13 cellular contexts compared by ENCODE assay signal in genomic region chr19:48413879-48414623, GRCh38. TPM values are rescaled to one million over a fixed set of nuclear protein-coding genes. Genes with fewer than 3 reads are reported as not detected.
DNase-seq lines count a peak whose midpoint lies in the region; ATAC-seq, FAIRE-seq and TF ChIP-seq lines count a peak whose summit lies in the region.
"Had no signal": no experiment of that assay in that cellular context is flagged by ENCODE, and none has a peak within 500 bp of the region (broad histone marks: within the 10 kb centered on the region; RNA-seq: fewer than 3 reads in every experiment).

No MANE protein-coding gene starts in this region.

- 75% methylated on average over 20 of the region's 26 CpGs for WGBS in K562 (ENCODE audit: insufficient coverage, low coverage, missing lambda C conversion rate)
- WGBS in mesendoderm (ENCODE audit: extremely low coverage, insufficient coverage, low lambda C conversion rate): no CpG with 5 or more reads among the region's 26 CpGs

- H3K79me2 ChIP-seq in GM23338 (replicated peaks; ENCODE audit: insufficient read depth) (0 out of 2 replicates have a peak, but pooled peaks cover 3% of the 10 kb centered on the region), K562 (ENCODE audit: control insufficient read depth, insufficient read depth, low read length) (peaks cover under 1% of the 10 kb centered on the region; the same call in 1 of the 3 replicates), mesendoderm (ENCODE audit: control insufficient read depth, insufficient read depth, low read length) (no peaks in the 10 kb centered on the region)

- no peaks in the 10 kb centered on the region for H3K79me1 ChIP-seq in mesendoderm (ENCODE audit: low read length)

- H3K4me2 ChIP-seq in GM23338: peak overlapping the region; percentile 74
- no peak overlapping the region for H3K4me2 ChIP-seq in K562 (ENCODE audit: insufficient read depth, low read length)
- peak overlapping the region; percentile 6 for H3K4me2 ChIP-seq in mesendoderm (ENCODE audit: low read length)

- in situ Hi-C loops in K562 (cut with MboI): no loop called here

- H3K4ac ChIP-seq in mesendoderm (ENCODE audit: low read depth, low read length): no peak overlapping the region

- H2BK5ac ChIP-seq in mesendoderm (ENCODE audit: low read length): no peak overlapping the region

- H4K8ac ChIP-seq in mesendoderm (ENCODE audit: low read depth, low read length): no peak overlapping the region

- peak in 1 of 2 experiments; percentile 57; a peak in 2 of 4 replicates for TF ChIP-seq CTCF in GM23338 (conservative IDR thresholded peaks at IDR 0.05; ENCODE audit: low read depth in 2 of 2)
- TF ChIP-seq CTCF in K562 (IDR thresholded peaks at IDR 0.05 in 2 of 3, conservative IDR thresholded peaks at IDR 0.05 in 1 of 3; ENCODE audit: insufficient read depth in 2 of 3, low read depth in 1 of 3, low read length in 3 of 3): no peak

- no peak for TF ChIP-seq POLR2A in K562 (conservative IDR thresholded peaks at IDR 0.05)

- peak overlapping the region; percentile 59 for H3K56ac ChIP-seq in mesendoderm (ENCODE audit: low read length)

- intact Hi-C loops in K562 (cut with micrococcal nuclease): no loop called here

- H3K9me3 Mint-ChIP-seq in GM23338: no peaks in the 10 kb centered on the region; the same call in 2 of the 3 replicates

- no peak for FAIRE-seq in K562 (lab: Jason Lieb, UNC)
- FAIRE-seq: G401.6 had no signal

- no peaks in the 10 kb centered on the region for H3K27me3 ChIP-seq in GM23338 (ENCODE audit: insufficient read depth)
- H3K27me3 ChIP-seq in K562 (ENCODE audit: control insufficient read depth in 2 of 2, insufficient read depth in 2 of 2, low read length in 2 of 2): no peaks in the 10 kb centered on the region
- H3K27me3 ChIP-seq in mesendoderm (ENCODE audit: insufficient read depth, low read length, poor library complexity): no peaks in the 10 kb centered on the region

- H3K4me1 Mint-ChIP-seq in GM23338: peaks cover 18% of the 10 kb centered on the region; the same call in 2 of the 3 replicates

- no peak overlapping the region for H2AK5ac ChIP-seq in mesendoderm (ENCODE audit: low read length)

- no peaks in the 10 kb centered on the region for H3K9me3 ChIP-seq in K562 (replicated peaks; ENCODE audit: control insufficient read depth, insufficient read depth, low read depth, low read length)
- H3K9me3 ChIP-seq: sigmoid colon had no signal

- H4K20me1 ChIP-seq in GM23338 (replicated peaks; ENCODE audit: insufficient read depth) (no peaks in the 10 kb centered on the region; the same call in 1 of the 2 replicates), K562 (replicated peaks; ENCODE audit: control insufficient read depth, insufficient read depth, low read length) (no peaks in the 10 kb centered on the region; the same call in 1 of the 2 replicates)

- no peaks in the 10 kb centered on the region for H3K9me2 ChIP-seq in GM23338 (ENCODE audit: insufficient read depth)

- BruUV-seq in K562 (replicated peaks; lab: Mats Ljungman, UMichigan): no TSS peak

- H3K9ac ChIP-seq in K562 (ENCODE audit: insufficient read depth in 1 of 2, low read depth in 2 of 2, low read length in 2 of 2) (peak overlapping the region in 1 of 2 experiments; percentile 61; a peak in 2 of 4 replicates), mesendoderm (ENCODE audit: low read length) (peak overlapping the region; percentile 11)

- peak overlapping the region; percentile 92 for H3K27ac ChIP-seq in GM23338 (ENCODE audit: low read depth)
- H3K27ac ChIP-seq in K562 (ENCODE audit: extremely low read depth, low read depth, low read length): no peak overlapping the region
- no peak overlapping the region for H3K27ac ChIP-seq in mesendoderm (ENCODE audit: low read depth, low read length)
- H3K27ac ChIP-seq: sigmoid colon had no signal

- H2BK15ac ChIP-seq in mesendoderm (replicated peaks; ENCODE audit: low read depth): no peak overlapping the region

- H3K18ac ChIP-seq in mesendoderm (ENCODE audit: low read length): no peak overlapping the region

- H4K5ac ChIP-seq in mesendoderm (ENCODE audit: low read length): no peak overlapping the region

- peak overlapping the region; percentile 74 for H3K4me3 Mint-ChIP-seq in GM23338

- CTCF ChIA-PET in K562 (lab: Yijun Ruan, JAX; ENCODE audit: low intra/inter-chr PET ratio): no interaction called here

- ATAC-seq in GM23338 (peak; percentile 10), K562 (no peak), HG02642 (IDR thresholded peaks at IDR 0.05; ENCODE audit: poor library complexity, unreplicated experiment) (no peak)

- peak overlapping the region; percentile 90; the same call in 1 of the 2 replicates for H3K27ac Mint-ChIP-seq in GM23338

- H3K27me3 Mint-ChIP-seq in GM23338 (ENCODE audit: insufficient read depth, low read depth, poor library complexity): peaks cover 26% of the 10 kb centered on the region

- no peak overlapping the region for H2BK120ac ChIP-seq in mesendoderm (ENCODE audit: low read depth, low read length)

- H3F3A ChIP-seq in GM23338 (replicated peaks; ENCODE audit: low read depth): peaks cover 10% of the 10 kb centered on the region; the same call in 1 of the 2 replicates

- peaks cover 15% of the 10 kb centered on the region for H3K4me1 ChIP-seq in GM23338 (ENCODE audit: insufficient read depth)
- H3K4me1 ChIP-seq in K562 (replicated peaks in 1 of 2; ENCODE audit: control insufficient read depth in 2 of 2, insufficient read depth in 2 of 2, low read length in 2 of 2): peaks cover 15 to 38% of the 10 kb centered on the region in 2 experiments
- no peaks in the 10 kb centered on the region for H3K4me1 ChIP-seq in mesendoderm (ENCODE audit: control insufficient read depth, low read depth, low read length)

- H3K36me3 ChIP-seq in GM23338 (ENCODE audit: insufficient read depth): peaks cover 11% of the 10 kb centered on the region; the same call in 1 of the 2 replicates
- peaks cover 38% of the 10 kb centered on the region; the same call in 2 of the 3 replicates for H3K36me3 ChIP-seq in K562 (ENCODE audit: control insufficient read depth, insufficient read depth, low read length)
- H3K36me3 ChIP-seq in mesendoderm (ENCODE audit: control insufficient read depth, insufficient read depth, low read length): no peaks in the 10 kb centered on the region
- H3K36me3 ChIP-seq: sigmoid colon had no signal

- TF ChIP-seq EP300 in K562 (IDR thresholded peaks at IDR 0.05; ENCODE audit: low read length): no peak

- POLR2A ChIA-PET in K562 (lab: Yijun Ruan, JAX): interaction anchor here (0.6 to 1.7 kb wide), 7 partner anchors 10 to 32 kb away, joined by 3 to 9 read pairs (median 3); partner anchors contain the start of gene KDELR1

- DNase-seq in AG20443 (ENCODE audit: low spot score) (peak; percentile 49), GM23338 (ENCODE audit: low spot score) (peak; percentile 56), K562 (ENCODE audit: extremely low read depth in 1 of 4, low spot score in 3 of 4) (no peak), mesendoderm (peak; percentile 61), SHP77 treated with DMSO at 0.1 percent for 48 hours (lab: John Stamatoyannopoulos, UW) (no peak), occipital lobe (lab: John Stamatoyannopoulos, UW) (no peak), Ammon's horn (ENCODE audit: low spot score) (no peak)
- DNase-seq: left cardiac atrium, NCI-H82, sigmoid colon had no signal

- peaks cover 12% of the 10 kb centered on the region for H3K36me3 Mint-ChIP-seq in GM23338 (ENCODE audit: low read depth)

- no peak for TF ChIP-seq RAD21 in K562 (CRISPR knock-in tag; conservative IDR thresholded peaks at IDR 0.05 in 1 of 2, IDR thresholded peaks at IDR 0.05 in 1 of 2)

- H3K9me1 ChIP-seq in K562 (ENCODE audit: control insufficient read depth, insufficient read depth, low read length): no peaks in the 10 kb centered on the region

- H3K23ac ChIP-seq in mesendoderm (ENCODE audit: low read length): no peak overlapping the region

- H2AFZ ChIP-seq in GM23338 (no peak overlapping the region), K562 (ENCODE audit: low read depth, low read length) (no peak overlapping the region)

- H3K4me3 ChIP-seq in GM23338 (peak overlapping the region; percentile 47), K562 (no peak overlapping the region), mesendoderm (ENCODE audit: low read length) (no peak overlapping the region)

RNA-seq across cellular contexts. Expression of gene GRIN2D, which starts 20.6 kb away (rescaled TPM):
- 16.5 and 20.0 TPM in 2 replicates for total RNA-seq in GM23338 (2014; rRNA removed; shearing (Covaris generic))
- polyA plus RNA-seq in GM23338 (2016; fragmentation: Nextera tagmentation; extraction: Ambion mirVana): 4.4 and 6.0 TPM in 2 replicates
- 10.1 and 29.7 TPM in 2 replicates for total RNA-seq in K562 (2011; cell fraction: chromatin; rRNA removed; ENCODE audit: low replicate concordance)
- 20.7 and 23.5 TPM in 2 replicates for total RNA-seq in K562 (2011; cell fraction: nucleolus; rRNA removed)
- total RNA-seq in K562 (2011; cell fraction: nucleoplasm; rRNA removed): 16.9 and 17.3 TPM in 2 replicates
- total RNA-seq in K562 (2014; rRNA removed): 4.7 and 5.3 TPM in 2 replicates
- total RNA-seq in K562 (2014; rRNA removed; fragmentation: Illumina TruSeq; extraction: Trizol): 0.86 and 0.98 TPM in 2 replicates
- 1.8 and 2.7 TPM in 2 replicates for total RNA-seq in K562 (2015; rRNA removed; fragmentation: Illumina TruSeq; extraction: Trizol)
- 24.7 and 31.5 TPM in 2 replicates for total RNA-seq in K562 (2021)
- polyA plus RNA-seq in K562 (2011; rRNA removed): 0.95 and 2.5 TPM in 2 replicates
- polyA plus RNA-seq in K562 (2011; cell fraction: cytosol; rRNA removed): 2.4 and 3.0 TPM in 2 replicates
- 10.1 and 14.4 TPM in 2 replicates for polyA plus RNA-seq in K562 (2011; cell fraction: nucleus; rRNA removed)
- polyA plus RNA-seq in K562 (2012): 12.9 and 14.4 TPM in 2 replicates
- polyA plus RNA-seq in K562 (2014; fragmentation: Illumina TruSeq; extraction: Trizol): 7.5 and 12.0 TPM in 2 replicates
- under 1 TPM; 0.32 to 0.55 TPM for polyA plus RNA-seq in K562 (2014; fragmentation: Nextera tagmentation; extraction: Ambion mirVana)
- 5.3 and 5.6 TPM in 2 replicates for polyA plus RNA-seq in K562 (2014; rRNA removed)
- polyA minus RNA-seq in K562 (2011; rRNA and poly(A)+ RNA removed): 1.9 and 2.3 TPM in 2 replicates
- 15.0 and 18.7 TPM in 2 replicates for polyA minus RNA-seq in K562 (2011; cell fraction: cytosol; rRNA and poly(A)+ RNA removed)
- polyA minus RNA-seq in K562 (2011; cell fraction: nucleus; rRNA and poly(A)+ RNA removed): 7.8 and 8.8 TPM in 2 replicates
- polyA plus RNA-seq in mesendoderm (2013, experiment 1 of 2): 2.2 TPM
- polyA plus RNA-seq in mesendoderm (2013, experiment 2 of 2): 2.1 TPM
- total RNA-seq in occipital lobe: 2.5 TPM

RNA-seq across cellular contexts. Expression of gene KDELR1, which starts 22.7 kb away (rescaled TPM):
- 171 and 184 TPM in 2 replicates for total RNA-seq in GM23338 (2014; rRNA removed; shearing (Covaris generic))
- polyA plus RNA-seq in GM23338 (2016; fragmentation: Nextera tagmentation; extraction: Ambion mirVana) (176 and 177 TPM in 2 replicates), K562 (2011; rRNA removed) (82.9 and 185 TPM in 2 replicates), K562 (2014; fragmentation: Illumina TruSeq; extraction: Trizol) (165 and 185 TPM in 2 replicates), K562 (2014; fragmentation: Nextera tagmentation; extraction: Ambion mirVana) (10 to 100 TPM in 1 of 2 experiments, 1 to 10 TPM in 1; 6.1 to 11.1 TPM), K562 (2014; rRNA removed) (75.0 and 76.4 TPM in 2 replicates)
- total RNA-seq in K562 (2011; cell fraction: chromatin; rRNA removed; ENCODE audit: low replicate concordance): 108 and 202 TPM in 2 replicates
- total RNA-seq in K562 (2011; cell fraction: nucleolus; rRNA removed): 194 and 232 TPM in 2 replicates
- 218 and 234 TPM in 2 replicates for total RNA-seq in K562 (2011; cell fraction: nucleoplasm; rRNA removed)
- total RNA-seq in K562 (2014; rRNA removed) (54.2 and 66.1 TPM in 2 replicates), K562 (2014; rRNA removed; fragmentation: Illumina TruSeq; extraction: Trizol) (49.1 and 52.5 TPM in 2 replicates), K562 (2015; rRNA removed; fragmentation: Illumina TruSeq; extraction: Trizol) (58.5 and 60.6 TPM in 2 replicates), K562 (2021) (133 and 138 TPM in 2 replicates), occipital lobe (21.8 TPM)
- polyA plus RNA-seq in K562 (2011; cell fraction: cytosol; rRNA removed): 130 and 145 TPM in 2 replicates
- polyA plus RNA-seq in K562 (2011; cell fraction: nucleus; rRNA removed): 95.0 and 123 TPM in 2 replicates
- polyA plus RNA-seq in K562 (2012): 104 and 182 TPM in 2 replicates
- 42.4 and 68.6 TPM in 2 replicates for polyA minus RNA-seq in K562 (2011; rRNA and poly(A)+ RNA removed)
- 60.7 and 117 TPM in 2 replicates for polyA minus RNA-seq in K562 (2011; cell fraction: cytosol; rRNA and poly(A)+ RNA removed)
- polyA minus RNA-seq in K562 (2011; cell fraction: nucleus; rRNA and poly(A)+ RNA removed): 10.4 and 21.3 TPM in 2 replicates
- polyA plus RNA-seq in mesendoderm (2013, experiment 1 of 2): 243 TPM
- 238 TPM for polyA plus RNA-seq in mesendoderm (2013, experiment 2 of 2)

RNA-seq across cellular contexts. Expression of gene GRWD1, which starts 31.7 kb away (rescaled TPM):
- 58.0 and 64.6 TPM in 2 replicates for total RNA-seq in GM23338 (2014; rRNA removed; shearing (Covaris generic))
- polyA plus RNA-seq in GM23338 (2016; fragmentation: Nextera tagmentation; extraction: Ambion mirVana) (23.2 and 25.8 TPM in 2 replicates), K562 (2011; rRNA removed) (22.2 and 22.4 TPM in 2 replicates), K562 (2014; fragmentation: Illumina TruSeq; extraction: Trizol) (24.5 and 44.3 TPM in 2 replicates), K562 (2014; fragmentation: Nextera tagmentation; extraction: Ambion mirVana) (1 to 10 TPM; 1.5 to 2.6 TPM), K562 (2014; rRNA removed) (51.4 and 55.4 TPM in 2 replicates)
- 26.3 and 57.2 TPM in 2 replicates for total RNA-seq in K562 (2011; cell fraction: chromatin; rRNA removed; ENCODE audit: low replicate concordance)
- total RNA-seq in K562 (2011; cell fraction: nucleolus; rRNA removed): 42.0 and 43.3 TPM in 2 replicates
- 29.6 and 33.7 TPM in 2 replicates for total RNA-seq in K562 (2011; cell fraction: nucleoplasm; rRNA removed)
- total RNA-seq in K562 (2014; rRNA removed) (44.0 and 48.7 TPM in 2 replicates), K562 (2014; rRNA removed; fragmentation: Illumina TruSeq; extraction: Trizol) (20.4 and 21.2 TPM in 2 replicates), K562 (2015; rRNA removed; fragmentation: Illumina TruSeq; extraction: Trizol) (47.2 and 50.6 TPM in 2 replicates), K562 (2021) (87.2 and 88.2 TPM in 2 replicates), occipital lobe (9.7 TPM)
- polyA plus RNA-seq in K562 (2011; cell fraction: cytosol; rRNA removed): 20.0 and 52.3 TPM in 2 replicates
- 13.5 and 20.7 TPM in 2 replicates for polyA plus RNA-seq in K562 (2011; cell fraction: nucleus; rRNA removed)
- 26.6 and 47.2 TPM in 2 replicates for polyA plus RNA-seq in K562 (2012)
- 11.4 and 14.9 TPM in 2 replicates for polyA minus RNA-seq in K562 (2011; rRNA and poly(A)+ RNA removed)
- polyA minus RNA-seq in K562 (2011; cell fraction: cytosol; rRNA and poly(A)+ RNA removed): 25.1 and 33.2 TPM in 2 replicates
- 12.3 and 17.1 TPM in 2 replicates for polyA minus RNA-seq in K562 (2011; cell fraction: nucleus; rRNA and poly(A)+ RNA removed)
- 35.4 TPM for polyA plus RNA-seq in mesendoderm (2013, experiment 1 of 2)
- polyA plus RNA-seq in mesendoderm (2013, experiment 2 of 2): 37.3 TPM

RNA-seq across cellular contexts. Expression of gene KCNJ14, which starts 41.3 kb away (rescaled TPM):
- total RNA-seq in GM23338 (2014; rRNA removed; shearing (Covaris generic)): 0.94 and 1.2 TPM in 2 replicates
- polyA plus RNA-seq in GM23338 (2016; fragmentation: Nextera tagmentation; extraction: Ambion mirVana): 0.73 and 0.81 TPM in 2 replicates
- 5.6 and 11.8 TPM in 2 replicates for total RNA-seq in K562 (2011; cell fraction: chromatin; rRNA removed; ENCODE audit: low replicate concordance)
- total RNA-seq in K562 (2011; cell fraction: nucleolus; rRNA removed): 6.8 and 8.0 TPM in 2 replicates
- total RNA-seq in K562 (2011; cell fraction: nucleoplasm; rRNA removed): 6.1 and 6.6 TPM in 2 replicates
- total RNA-seq in K562 (2014; rRNA removed): 0.18 and 0.41 TPM in 2 replicates
- 0.45 and 0.47 TPM in 2 replicates for total RNA-seq in K562 (2014; rRNA removed; fragmentation: Illumina TruSeq; extraction: Trizol)
- total RNA-seq in K562 (2015; rRNA removed; fragmentation: Illumina TruSeq; extraction: Trizol): 0.76 and 0.94 TPM in 2 replicates
- 1.4 and 1.6 TPM in 2 replicates for total RNA-seq in K562 (2021)
- 0.54 and 0.74 TPM in 2 replicates for polyA plus RNA-seq in K562 (2011; rRNA removed)
- 0.37 and 0.38 TPM in 2 replicates for polyA plus RNA-seq in K562 (2011; cell fraction: cytosol; rRNA removed)
- 2.4 and 2.6 TPM in 2 replicates for polyA plus RNA-seq in K562 (2011; cell fraction: nucleus; rRNA removed)
- polyA plus RNA-seq in K562 (2012): 0.52 and 0.83 TPM in 2 replicates
- 0.46 and 0.49 TPM in 2 replicates for polyA plus RNA-seq in K562 (2014; fragmentation: Illumina TruSeq; extraction: Trizol)
- under 1 TPM; 0.15 to 0.38 TPM for polyA plus RNA-seq in K562 (2014; fragmentation: Nextera tagmentation; extraction: Ambion mirVana)
- 0.59 and 1.2 TPM in 2 replicates for polyA plus RNA-seq in K562 (2014; rRNA removed)
- 0.91 and 1.2 TPM in 2 replicates for polyA minus RNA-seq in K562 (2011; rRNA and poly(A)+ RNA removed)
- polyA minus RNA-seq in K562 (2011; cell fraction: cytosol; rRNA and poly(A)+ RNA removed): 1.0 and 1.3 TPM in 2 replicates
- 0.89 and 1.3 TPM in 2 replicates for polyA minus RNA-seq in K562 (2011; cell fraction: nucleus; rRNA and poly(A)+ RNA removed)
- polyA plus RNA-seq in mesendoderm (2013, experiment 1 of 2): 0.34 TPM
- 0.32 TPM for polyA plus RNA-seq in mesendoderm (2013, experiment 2 of 2)
- total RNA-seq in occipital lobe: 0.47 TPM

RNA-seq across cellular contexts. Expression of gene SYNGR4, which starts 49.9 kb away (rescaled TPM):
- not detected in 2 replicates for total RNA-seq in GM23338 (2014; rRNA removed; shearing (Covaris generic))
- polyA plus RNA-seq in GM23338 (2016; fragmentation: Nextera tagmentation; extraction: Ambion mirVana): not detected in 2 replicates
- not detected in 2 replicates for total RNA-seq in K562 (2011; cell fraction: chromatin; rRNA removed; ENCODE audit: low replicate concordance)
- total RNA-seq in K562 (2011; cell fraction: nucleolus; rRNA removed): not detected in 2 replicates
- total RNA-seq in K562 (2011; cell fraction: nucleoplasm; rRNA removed): not detected in 2 replicates
- total RNA-seq in K562 (2014; rRNA removed): not detected in 2 replicates
- not detected in 2 replicates for total RNA-seq in K562 (2014; rRNA removed; fragmentation: Illumina TruSeq; extraction: Trizol)
- total RNA-seq in K562 (2015; rRNA removed; fragmentation: Illumina TruSeq; extraction: Trizol): not detected in 2 replicates
- total RNA-seq in K562 (2021): not detected in 2 replicates
- polyA plus RNA-seq in K562 (2011; rRNA removed): 0.19 TPM in 1 of 2 replicates, not detected in the other
- polyA plus RNA-seq in K562 (2011; cell fraction: cytosol; rRNA removed): 0.07 and 0.09 TPM in 2 replicates
- polyA plus RNA-seq in K562 (2011; cell fraction: nucleus; rRNA removed): not detected in 2 replicates
- polyA plus RNA-seq in K562 (2012): 0.22 and 0.46 TPM in 2 replicates
- polyA plus RNA-seq in K562 (2014; fragmentation: Illumina TruSeq; extraction: Trizol): 0.28 TPM in 1 of 2 replicates, not detected in the other
- under 1 TPM in 1 of 2 experiments, not detected in 1; 0.14 TPM for polyA plus RNA-seq in K562 (2014; fragmentation: Nextera tagmentation; extraction: Ambion mirVana)
- 0.07 TPM in 1 of 2 replicates, not detected in the other for polyA plus RNA-seq in K562 (2014; rRNA removed)
- polyA minus RNA-seq in K562 (2011; rRNA and poly(A)+ RNA removed): 0.21 TPM in 2 replicates
- not detected in 2 replicates for polyA minus RNA-seq in K562 (2011; cell fraction: cytosol; rRNA and poly(A)+ RNA removed)
- not detected in 2 replicates for polyA minus RNA-seq in K562 (2011; cell fraction: nucleus; rRNA and poly(A)+ RNA removed)
- polyA plus RNA-seq in mesendoderm (2013, experiment 1 of 2): 0.13 TPM
- polyA plus RNA-seq in mesendoderm (2013, experiment 2 of 2): 0.14 TPM
- not detected for total RNA-seq in occipital lobe
- total RNA-seq: dermis microvascular lymphatic vessel endothelial cell, left cardiac atrium, sigmoid colon had no signal

Comparison
In these comparisons a context has a peak if more than half of its experiments do, and no peak if none do; other contexts are left out.
1. DNase-seq: peak in AG20443 (single experiment), GM23338 (single experiment) and mesendoderm (single experiment); none in K562 (0 of 4), SHP77 treated with DMSO at 0.1 percent for 48 hours (single experiment), occipital lobe (single experiment) and Ammon's horn (single experiment).